31 cellular contexts compared by ENCODE assay signal in genomic region chr15:61946778-61947177, GRCh38.
DNase-seq lines count a peak whose midpoint lies in the region; ATAC-seq and TF ChIP-seq lines count a peak whose summit lies in the region.
"Had no signal": no experiment of that assay in that cellular context is flagged by ENCODE, and none has a peak within 500 bp of the region (broad histone marks: within the 10 kb centered on the region; RNA-seq: fewer than 3 reads in every experiment).

No MANE protein-coding gene starts in this region.

- peaks cover 50% of the 10 kb centered on the region for H3K36me3 ChIP-seq in RWPE2 (ENCODE audit: low read depth)
- no peaks in the 10 kb centered on the region for H3K36me3 ChIP-seq in fibroblast of lung (ENCODE audit: control insufficient read depth, insufficient read depth, low read length)
- H3K36me3 ChIP-seq in heart right ventricle, result peaks cover 0 to 95% (median 20%) of the 10 kb centered on the region in 9 donors

- CTCF ChIA-PET in activated CD8-positive, alpha-beta T cell treated with anti-CD3 and anti-CD28 coated beads for 36 hours (lab: Charles Lee), result no interaction called here

- H3K36me3 Mint-ChIP-seq in activated CD8-positive, alpha-beta T cell treated with anti-CD3 and anti-CD28 coated beads for 36 hours (ENCODE audit: low read depth), result peaks cover 39% of the 10 kb centered on the region

- no peaks in the 10 kb centered on the region for H4K20me1 ChIP-seq in fibroblast of lung (ENCODE audit: control insufficient read depth, extremely low read depth, insufficient read depth, low read length)

- H3K79me2 ChIP-seq in fibroblast of lung (ENCODE audit: control insufficient read depth, insufficient read depth, low read length), result no peaks in the 10 kb centered on the region

- no peak overlapping the region for H3K4me2 ChIP-seq in fibroblast of lung (ENCODE audit: extremely low read depth, insufficient read depth, low read length)

- no peaks in the 10 kb centered on the region for H3K9me3 Mint-ChIP-seq in activated CD8-positive, alpha-beta T cell treated with anti-CD3 and anti-CD28 coated beads for 36 hours
- H3K9me3 Mint-ChIP-seq: activated T-cell treated with anti-CD3 and anti-CD28 coated beads, Interleukin-2, amount 50 U/mL, for 4 hours; natural killer cell had no signal

- H3K27ac ChIP-seq in RWPE2 (ENCODE audit: poor library complexity, severe bottlenecking) (no peak overlapping the region), fibroblast of lung (ENCODE audit: insufficient read depth, low read length) (no peak overlapping the region), heart right ventricle (no peak overlapping the region)
- H3K27ac ChIP-seq: esophagus muscularis mucosa, spleen, thyroid gland had no signal

- POLR2A ChIA-PET in activated CD8-positive, alpha-beta T cell treated with anti-CD3 and anti-CD28 coated beads for 36 hours (lab: Charles Lee), result no interaction called here

- TF ChIP-seq CTCF in RWPE2 (IDR thresholded peaks at IDR 0.05; ENCODE audit: poor library complexity, severe bottlenecking) (no peak), fibroblast of lung (conservative IDR thresholded peaks at IDR 0.05 in 1 of 2, IDR thresholded peaks at IDR 0.05 in 1 of 2; ENCODE audit: low read depth in 1 of 2, low read length in 2 of 2) (no peak), heart right ventricle (IDR thresholded peaks at IDR 0.05) (no peak)
- TF ChIP-seq CTCF in activated CD8-positive, alpha-beta T cell treated with anti-CD3 and anti-CD28 coated beads for 36 hours (IDR thresholded peaks at IDR 0.05), result no peak

- DNase-seq in A172 (ENCODE audit: low spot score) (peak; percentile 0), ELR (ENCODE audit: low read depth) (peak; percentile 60), RWPE2 (ENCODE audit: low spot score) (no peak), fibroblast of lung (ENCODE audit: low read depth in 2 of 2) (peak; percentile 39 to 49), SW480 (ENCODE audit: low spot score) (no peak), heart right ventricle (no peak)
- DNase-seq in activated CD8-positive, alpha-beta T cell treated with anti-CD3 and anti-CD28 coated beads for 36 hours, result no peak
- DNase-seq: 8988T; activated CD4-positive, alpha-beta T cell treated with anti-CD3 and anti-CD28 coated beads for 1 hour; activated naive CD4-positive, alpha-beta T cell treated with anti-CD3 and anti-CD28 coated beads for 36 hours; activated T-cell treated with anti-CD3 and anti-CD28 coated beads, Interleukin-2, amount 50 U/mL, for 4 hours; anterior cingulate cortex; effector memory CD4-positive, alpha-beta T cell; GDM1; head of caudate nucleus; natural killer cell; NCI-H1092 treated with DMSO at 0.1 percent for 48 hours; NCI-H2029; NCI-H2227 treated with DMSO at 0.1 percent for 48 hours; NCI-H748 treated with DMSO at 0.1 percent for 48 hours; retina; Right ventricle myocardium superior; spleen; stimulated activated CD4-positive, alpha-beta T cell treated with anti-CD3 and anti-CD28 coated beads, Interleukin-4, amount 100 ng/mL, for 24 hours; stimulated activated naive CD4-positive, alpha-beta T cell treated with Interleukin-2 at 50 U/mL for 16 hours; thyroid gland had no signal

- H3K9me3 ChIP-seq in RWPE2 (ENCODE audit: severe bottlenecking) (no peaks in the 10 kb centered on the region), fibroblast of lung (ENCODE audit: control insufficient read depth, insufficient read depth, low read depth, low read length) (no peaks in the 10 kb centered on the region), heart right ventricle (peaks cover 0 to 13% (median 0%) of the 10 kb centered on the region in 11 donors)
- H3K9me3 ChIP-seq: esophagus muscularis mucosa, thyroid gland had no signal

- ATAC-seq in RWPE2 (ENCODE audit: low read depth) (peak; percentile 53; the same call in 1 of the 3 replicates), heart right ventricle (no peak), HG03432 (IDR thresholded peaks at IDR 0.05; ENCODE audit: unreplicated experiment) (no peak)
- ATAC-seq in activated CD8-positive, alpha-beta T cell treated with anti-CD3 and anti-CD28 coated beads for 36 hours, result no peak
- ATAC-seq: activated T-cell treated with anti-CD3 and anti-CD28 coated beads, Interleukin-2, amount 50 U/mL, for 4 hours; HepG2; left lobe of liver; natural killer cell had no signal

- no peaks in the 10 kb centered on the region for H3K27me3 ChIP-seq in RWPE2 (ENCODE audit: insufficient read depth, poor library complexity, severe bottlenecking)
- no peaks in the 10 kb centered on the region for H3K27me3 ChIP-seq in fibroblast of lung (ENCODE audit: control insufficient read depth, insufficient read depth, low read length)
- no peaks in the 10 kb centered on the region for H3K27me3 ChIP-seq in heart right ventricle
- H3K27me3 ChIP-seq: esophagus muscularis mucosa, spleen, thyroid gland had no signal

- no peak overlapping the region for H3K9ac ChIP-seq in fibroblast of lung (ENCODE audit: insufficient read depth, low read length)

- no peak overlapping the region for H2AFZ ChIP-seq in fibroblast of lung (ENCODE audit: low read length)

- no peak overlapping the region for H3K27ac Mint-ChIP-seq in activated CD8-positive, alpha-beta T cell treated with anti-CD3 and anti-CD28 coated beads for 36 hours
- H3K27ac Mint-ChIP-seq: activated naive CD4-positive, alpha-beta T cell treated with anti-CD3 and anti-CD28 coated beads for 36 hours; CD14-positive monocyte had no signal

- no peaks in the 10 kb centered on the region for H3K4me1 Mint-ChIP-seq in activated CD8-positive, alpha-beta T cell treated with anti-CD3 and anti-CD28 coated beads for 36 hours (ENCODE audit: low read depth)
- H3K4me1 Mint-ChIP-seq: CD14-positive monocyte had no signal

- intact Hi-C loops in activated CD8-positive, alpha-beta T cell treated with anti-CD3 and anti-CD28 coated beads for 36 hours (cut with micrococcal nuclease), result no loop called here
- intact Hi-C loops in heart right ventricle (cut with DNase I), result no loop called here

- H3K4me3 ChIP-seq in RWPE2 (ENCODE audit: severe bottlenecking), result no peak overlapping the region
- no peak overlapping the region for H3K4me3 ChIP-seq in fibroblast of lung (replicated peaks in 1 of 4; ENCODE audit: control extremely low read depth in 1 of 4, insufficient read depth in 1 of 4, low read depth in 3 of 4, low read length in 4 of 4)
- no peak overlapping the region for H3K4me3 ChIP-seq in heart right ventricle
- H3K4me3 ChIP-seq: esophagus muscularis mucosa, spleen, thyroid gland had no signal

- H3K4me1 ChIP-seq in RWPE2 (ENCODE audit: insufficient read depth, poor library complexity, severe bottlenecking), result peaks cover 4% of the 10 kb centered on the region
- H3K4me1 ChIP-seq in fibroblast of lung (ENCODE audit: control insufficient read depth, extremely low read depth, insufficient read depth, low read length), result no peaks in the 10 kb centered on the region
- H3K4me1 ChIP-seq in heart right ventricle, result peaks cover 0 to 4% (median 0%) of the 10 kb centered on the region in 9 donors
- H3K4me1 ChIP-seq: esophagus muscularis mucosa, spleen, thyroid gland had no signal

- H3K27me3 Mint-ChIP-seq in activated CD8-positive, alpha-beta T cell treated with anti-CD3 and anti-CD28 coated beads for 36 hours, result no peaks in the 10 kb centered on the region

- H3K4me3 Mint-ChIP-seq in activated CD8-positive, alpha-beta T cell treated with anti-CD3 and anti-CD28 coated beads for 36 hours, result no peak overlapping the region
- H3K4me3 Mint-ChIP-seq: activated naive CD4-positive, alpha-beta T cell treated with anti-CD3 and anti-CD28 coated beads for 36 hours; activated T-cell treated with anti-CD3 and anti-CD28 coated beads, Interleukin-2, amount 50 U/mL, for 4 hours; CD14-positive monocyte; natural killer cell had no signal

Comparison
In these comparisons a context has a peak if more than half of its experiments do, and no peak if none do; other contexts are left out.
1. DNase-seq: peak in A172 (single experiment), ELR (single experiment) and fibroblast of lung (2 of 2); none in RWPE2 (single experiment), SW480 (single experiment), activated CD8-positive, alpha-beta T cell treated with anti-CD3 and anti-CD28 coated beads for 36 hours (single experiment) and heart right ventricle (0 of 2).